Comparison of ENCODE assay signal across 16 cellular contexts in genomic region chrX:329291-329910, GRCh38. TPM values are rescaled to one million over a fixed set of nuclear protein-coding genes. Genes with fewer than 3 reads are reported as not detected.
DNase-seq lines count a peak whose midpoint lies in the region; ATAC-seq and TF ChIP-seq lines count a peak whose summit lies in the region.
"Had no signal": no experiment of that assay in that cellular context is flagged by ENCODE, and none has a peak within 500 bp of the region (broad histone marks: within the 10 kb centered on the region; RNA-seq: fewer than 3 reads in every experiment).

No MANE protein-coding gene starts in this region.

- intact Hi-C loops in left cardiac atrium (cut with DNase I) (no loop called here), right cardiac atrium (cut with DNase I) (loop anchor here in 1 of 4 donors (10.0 kb wide), 1 partner anchor 55 kb away; the partner anchor contains the start of gene PPP2R3B), posterior cingulate gyrus (cut with DNase I) (no loop called here), upper lobe of right lung (cut with DNase I) (no loop called here)

- H3K4me3 ChIP-seq in right atrium auricular region, result no peak overlapping the region
- no peak overlapping the region for H3K4me3 ChIP-seq in right cardiac atrium (ENCODE audit: low read length)
- H3K4me3 ChIP-seq in upper lobe of right lung, result no peak overlapping the region

- 82% methylated on average over 17 of the region's 23 CpGs for WGBS in right cardiac atrium

- DNase-seq in left cardiac atrium, result peak; percentile 18
- no peak for DNase-seq in right atrium auricular region (ENCODE audit: low spot score)
- peak; percentile 10 to 57 (median 46) for DNase-seq in right cardiac atrium
- peak in 6 of 10 donors; percentile 3 to 54 (median 21) for DNase-seq in posterior cingulate gyrus
- peak; percentile 48 for DNase-seq in upper lobe of right lung
- no peak for DNase-seq in OCI-M2 (lab: John Stamatoyannopoulos, UW; ENCODE audit: unreplicated experiment)
- no peak for DNase-seq in NCI-H446 (lab: John Stamatoyannopoulos, UW)
- DNase-seq: KG1, NCI-H1048, NCI-H1436 treated with DMSO at 0.1 percent for 48 hours, NCI-H2081, NCI-H510A, NCI-H774, PC-3 had no signal

- H3K36me3 ChIP-seq in right atrium auricular region (peaks cover 10% of the 10 kb centered on the region), upper lobe of right lung (no peaks in the 10 kb centered on the region)

- no peak for ATAC-seq in left cardiac atrium
- ATAC-seq in right cardiac atrium, result no peak
- ATAC-seq in upper lobe of right lung, result no peak
- ATAC-seq: PC-3 had no signal

- TF ChIP-seq CTCF in right atrium auricular region (IDR thresholded peaks at IDR 0.05) (no peak), upper lobe of right lung (IDR thresholded peaks at IDR 0.05) (no peak)

- H3K9me3 ChIP-seq in right atrium auricular region (no peaks in the 10 kb centered on the region), right cardiac atrium (ENCODE audit: control insufficient read depth, low read length) (no peaks in the 10 kb centered on the region), upper lobe of right lung (no peaks in the 10 kb centered on the region)

- H3K27me3 ChIP-seq in right atrium auricular region (no peaks in the 10 kb centered on the region), right cardiac atrium (ENCODE audit: control insufficient read depth, insufficient read depth) (no peaks in the 10 kb centered on the region), upper lobe of right lung (peaks cover 12% of the 10 kb centered on the region)

- H3K27ac ChIP-seq in right atrium auricular region (no peak overlapping the region), right cardiac atrium (ENCODE audit: low read length) (no peak overlapping the region), upper lobe of right lung (no peak overlapping the region)
- H3K27ac ChIP-seq: C4-2B, RWPE1 had no signal

- H3K4me1 ChIP-seq in right atrium auricular region (peaks cover 0 to 17% of the 10 kb centered on the region in 2 donors), right cardiac atrium (ENCODE audit: control insufficient read depth, insufficient read depth, low read length) (no peaks in the 10 kb centered on the region), upper lobe of right lung (peaks cover 9% of the 10 kb centered on the region)

RNA-seq across cellular contexts. Expression of gene GTPBP6, which starts 10.8 kb away (rescaled TPM):
- total RNA-seq in left cardiac atrium, result 10 to 100 TPM; 48.0 to 55.6 TPM
- 10 to 100 TPM; 44.6 to 52.1 TPM for total RNA-seq in right atrium auricular region
- 10 to 100 TPM; 48.4 to 57.6 (median 54.8) TPM for total RNA-seq in right cardiac atrium
- polyA plus RNA-seq in right cardiac atrium, result 59.0 TPM
- total RNA-seq in upper lobe of right lung, result 55.1 TPM

RNA-seq across cellular contexts. Expression of gene PLCXD1, which starts 48.2 kb away (rescaled TPM):
- total RNA-seq in left cardiac atrium, result 10 to 100 TPM in 1 of 2 donors, 1 to 10 TPM in 1; 2.9 to 13.7 TPM
- 1 to 10 TPM; 2.2 to 3.0 TPM for total RNA-seq in right atrium auricular region
- 1 to 10 TPM; 2.1 to 9.0 (median 4.7) TPM for total RNA-seq in right cardiac atrium
- 3.6 TPM for polyA plus RNA-seq in right cardiac atrium
- 34.4 TPM for total RNA-seq in upper lobe of right lung

RNA-seq across cellular contexts. Expression of gene PPP2R3B, which starts 57.3 kb away (rescaled TPM):
- total RNA-seq in left cardiac atrium, result 100 to 1,000 TPM; 104 to 114 TPM
- total RNA-seq in right atrium auricular region, result 10 to 100 TPM; 58.6 to 70.1 TPM
- total RNA-seq in right cardiac atrium, result 100 to 1,000 TPM; 101 to 163 (median 147) TPM
- polyA plus RNA-seq in right cardiac atrium, result 114 TPM
- total RNA-seq in upper lobe of right lung, result 12.8 TPM

Comparison
In these comparisons a context has a peak if more than half of its experiments do, and no peak if none do; other contexts are left out.
1. DNase-seq: peak in left cardiac atrium (single experiment), right cardiac atrium (3 of 3), posterior cingulate gyrus (6 of 10) and upper lobe of right lung (single experiment); none in right atrium auricular region (single experiment), OCI-M2 (single experiment) and NCI-H446 (0 of 2).